Comparison of ENCODE assay signal across 14 cellular contexts in the genomic region with DNA sequence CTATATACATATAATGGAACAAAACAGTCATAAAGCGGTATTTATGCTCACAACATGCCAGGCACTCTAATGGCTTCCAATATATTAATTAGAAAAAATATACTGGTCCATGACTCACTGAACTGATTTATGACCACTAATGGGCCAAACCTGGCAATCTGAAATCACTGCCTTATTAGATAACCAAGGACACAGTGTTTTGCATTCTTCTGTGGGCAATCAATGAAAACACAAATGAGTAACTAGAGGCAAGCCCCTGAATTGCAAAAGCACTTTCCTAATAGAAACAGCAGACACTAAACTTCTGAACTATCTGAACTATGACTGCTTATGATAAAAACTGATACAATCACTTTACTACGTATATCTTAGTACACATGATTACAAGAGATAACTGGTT. TPM values are rescaled to one million over a fixed set of nuclear protein-coding genes. Genes with fewer than 3 reads are reported as not detected.
DNase-seq lines count a peak whose midpoint lies in the region; FAIRE-seq and TF ChIP-seq lines count a peak whose summit lies in the region.
"Had no signal": no experiment of that assay in that cellular context is flagged by ENCODE, and none has a peak within 500 bp of the region (broad histone marks: within the 10 kb centered on the region; RNA-seq: fewer than 3 reads in every experiment).

No MANE protein-coding gene starts in this region.

- H3K36me3 Mint-ChIP-seq in T-helper 1 cell treated with Interleukin-12 subunit alpha and Interleukin-12 subunit beta and Interleukin-4 antibody, amounts not matched to agents 30 μg/mL and 1 μg/mL, for 36 hours (ENCODE audit: low read depth): peaks cover 16% of the 10 kb centered on the region

- H3K27ac Mint-ChIP-seq in T-helper 1 cell treated with Interleukin-12 subunit alpha and Interleukin-12 subunit beta and Interleukin-4 antibody, amounts not matched to agents 30 μg/mL and 1 μg/mL, for 36 hours: no peak overlapping the region

- H3K4me3 Mint-ChIP-seq in T-helper 1 cell treated with Interleukin-12 subunit alpha and Interleukin-12 subunit beta and Interleukin-4 antibody, amounts not matched to agents 30 μg/mL and 1 μg/mL, for 36 hours: peak overlapping the region; percentile 2

- no peak for TF ChIP-seq RAD21 in SK-N-SH (IDR thresholded peaks at IDR 0.05; ENCODE audit: low read length)

- H3K4me3 ChIP-seq in SK-N-SH (ENCODE audit: low read depth in 2 of 2, low read length in 1 of 2) (no peak overlapping the region), fibroblast of lung (replicated peaks in 1 of 4; ENCODE audit: control extremely low read depth in 1 of 4, insufficient read depth in 1 of 4, low read depth in 3 of 4, low read length in 4 of 4) (no peak overlapping the region), small intestine (ENCODE audit: low read depth in 1 of 2, low read length in 2 of 2) (no peak overlapping the region), testis (no peak overlapping the region)
- H3K4me3 ChIP-seq: skin epidermis, tibial artery had no signal

- peaks cover 20% of the 10 kb centered on the region for H3F3A ChIP-seq in SK-N-SH (replicated peaks; ENCODE audit: insufficient read depth)

- H2AFZ ChIP-seq in SK-N-SH (ENCODE audit: low read depth): no peak overlapping the region
- no peak overlapping the region for H2AFZ ChIP-seq in fibroblast of lung (ENCODE audit: low read length)

- peaks cover 5% of the 10 kb centered on the region for H3K27me3 Mint-ChIP-seq in T-helper 1 cell treated with Interleukin-12 subunit alpha and Interleukin-12 subunit beta and Interleukin-4 antibody, amounts not matched to agents 30 μg/mL and 1 μg/mL, for 36 hours (ENCODE audit: low read depth)

- CTCF ChIA-PET in SK-N-SH (lab: Yijun Ruan, JAX): no interaction called here

- intact Hi-C loops in testis (cut with DNase I; ENCODE audit: low total_unique reads): no loop called here

- H3K4me2 ChIP-seq in SK-N-SH (0 out of 2 replicates have a peak overlapping the region, but pooled peaks have one; percentile 3), fibroblast of lung (ENCODE audit: extremely low read depth, insufficient read depth, low read length) (peak overlapping the region; percentile 52)

- TF ChIP-seq EP300 in SK-N-SH (IDR thresholded peaks at IDR 0.05; ENCODE audit: borderline replicate concordance in 1 of 2, low read depth in 1 of 2, low read length in 1 of 2): no peak

- no peak for TF ChIP-seq POLR2A in testis (IDR thresholded peaks at IDR 0.05)

- no peak for DNase-seq in T-helper 1 cell
- DNase-seq in SK-N-SH: no peak
- peak; percentile 43 to 75 for DNase-seq in fibroblast of lung (ENCODE audit: low read depth in 2 of 2)
- DNase-seq in small intestine: peak; percentile 91
- DNase-seq in testis: no peak
- DNase-seq in D341Med (ENCODE audit: low spot score): no peak
- DNase-seq in cerebellar cortex (ENCODE audit: low spot score): no peak
- DNase-seq: aorta, NCI-H446, tibial artery had no signal

- peaks cover 6% of the 10 kb centered on the region for H3K9me3 Mint-ChIP-seq in T-helper 1 cell treated with Interleukin-12 subunit alpha and Interleukin-12 subunit beta and Interleukin-4 antibody, amounts not matched to agents 30 μg/mL and 1 μg/mL, for 36 hours

- H4K20me1 ChIP-seq in SK-N-SH (ENCODE audit: insufficient read depth) (peaks cover 18% of the 10 kb centered on the region; the same call in 1 of the 2 replicates), fibroblast of lung (ENCODE audit: control insufficient read depth, extremely low read depth, insufficient read depth, low read length) (no peaks in the 10 kb centered on the region)

- H3K9me3 ChIP-seq in SK-N-SH: no peaks in the 10 kb centered on the region
- H3K9me3 ChIP-seq in fibroblast of lung (ENCODE audit: control insufficient read depth, insufficient read depth, low read depth, low read length): no peaks in the 10 kb centered on the region
- no peaks in the 10 kb centered on the region for H3K9me3 ChIP-seq in small intestine (ENCODE audit: control insufficient read depth, low read depth)
- H3K9me3 ChIP-seq in testis: no peaks in the 10 kb centered on the region
- H3K9me3 ChIP-seq: tibial artery had no signal

- TF ChIP-seq CTCF in SK-N-SH (IDR thresholded peaks at IDR 0.05) (no peak), fibroblast of lung (conservative IDR thresholded peaks at IDR 0.05 in 1 of 2, IDR thresholded peaks at IDR 0.05 in 1 of 2; ENCODE audit: low read depth in 1 of 2, low read length in 2 of 2) (no peak), testis (IDR thresholded peaks at IDR 0.05) (no peak)

- H3K9ac ChIP-seq in SK-N-SH (no peak overlapping the region), fibroblast of lung (ENCODE audit: insufficient read depth, low read length) (no peak overlapping the region)
- H3K9ac ChIP-seq: KMS-11 had no signal

- peaks cover 40% of the 10 kb centered on the region for H3K4me1 Mint-ChIP-seq in T-helper 1 cell treated with Interleukin-12 subunit alpha and Interleukin-12 subunit beta and Interleukin-4 antibody, amounts not matched to agents 30 μg/mL and 1 μg/mL, for 36 hours (ENCODE audit: low read depth)

- H3K79me2 ChIP-seq in SK-N-SH (ENCODE audit: insufficient read depth): peaks cover 80% of the 10 kb centered on the region
- peaks cover 48% of the 10 kb centered on the region for H3K79me2 ChIP-seq in fibroblast of lung (ENCODE audit: control insufficient read depth, insufficient read depth, low read length)

- no peak for FAIRE-seq in small intestine (lab: Jason Lieb, UNC)
- FAIRE-seq: endometrium had no signal

- H3K27me3 ChIP-seq in SK-N-SH (ENCODE audit: insufficient read depth): no peaks in the 10 kb centered on the region
- no peaks in the 10 kb centered on the region for H3K27me3 ChIP-seq in fibroblast of lung (ENCODE audit: control insufficient read depth, insufficient read depth, low read length)
- H3K27me3 ChIP-seq in small intestine (ENCODE audit: control insufficient read depth in 2 of 2, insufficient read depth in 2 of 2, low read length in 2 of 2): no peaks in the 10 kb centered on the region
- no peaks in the 10 kb centered on the region for H3K27me3 ChIP-seq in testis
- H3K27me3 ChIP-seq: tibial artery had no signal

- H3K4me1 ChIP-seq in SK-N-SH (ENCODE audit: control insufficient read depth in 1 of 2, insufficient read depth in 2 of 2, low read depth in 1 of 2, low read length in 1 of 2): peaks cover 10 to 16% of the 10 kb centered on the region in 2 experiments; a peak in 3 of 4 replicates
- peaks cover 3% of the 10 kb centered on the region for H3K4me1 ChIP-seq in fibroblast of lung (ENCODE audit: control insufficient read depth, extremely low read depth, insufficient read depth, low read length)
- H3K4me1 ChIP-seq in small intestine (ENCODE audit: control insufficient read depth in 2 of 2, insufficient read depth in 1 of 2, low read depth in 1 of 2, low read length in 1 of 2): no peaks in the 10 kb centered on the region
- peaks cover 9% of the 10 kb centered on the region for H3K4me1 ChIP-seq in testis

- no peaks in the 10 kb centered on the region for H3K9me2 ChIP-seq in SK-N-SH

- POLR2A ChIA-PET in SK-N-SH (lab: Yijun Ruan, JAX): no interaction called here

- H3K27ac ChIP-seq in SK-N-SH (ENCODE audit: low read depth in 2 of 2, low read length in 1 of 2) (0 out of 4 replicates have a peak overlapping the region, but pooled peaks of 1 of the 2 experiments have one; percentile 23), fibroblast of lung (ENCODE audit: insufficient read depth, low read length) (no peak overlapping the region), small intestine (ENCODE audit: low read depth in 1 of 2, low read length in 1 of 2) (no peak overlapping the region), testis (no peak overlapping the region)
- H3K27ac ChIP-seq: tibial artery had no signal

- 86% methylated on average over 2 of the region's 2 CpGs for WGBS in SK-N-SH (ENCODE audit: low lambda C conversion rate)
- WGBS in small intestine, 3 donors: 33 to 80% (median 48%) methylated on average over 2 of the region's 2 CpGs
- whole genome bisulfite sequencing in testis, 2 donors: 80 to 91% methylated on average over 2 of the region's 2 CpGs

- H3K36me3 ChIP-seq in SK-N-SH (replicated peaks in 1 of 2; ENCODE audit: control insufficient read depth in 1 of 2, insufficient read depth in 2 of 2, low read length in 1 of 2) (peaks cover 7 to 14% of the 10 kb centered on the region in 2 experiments), fibroblast of lung (ENCODE audit: control insufficient read depth, insufficient read depth, low read length) (no peaks in the 10 kb centered on the region), small intestine (ENCODE audit: control insufficient read depth in 2 of 2, insufficient read depth in 2 of 2, low read length in 2 of 2) (peaks cover 0 to 2% of the 10 kb centered on the region in 2 donors), testis (ENCODE audit: low read depth, missing control alignments) (no peaks in the 10 kb centered on the region)
- H3K36me3 ChIP-seq: tibial artery had no signal

TF ChIP-seq in SK-N-SH, 30 proteins besides CTCF, POLR2A, EP300 and RAD21 (continues in another document):
- TF ChIP-seq MXI1 (IDR thresholded peaks at IDR 0.05; ENCODE audit: low read depth, low read length): no peak
- TF ChIP-seq, protein P1, sequence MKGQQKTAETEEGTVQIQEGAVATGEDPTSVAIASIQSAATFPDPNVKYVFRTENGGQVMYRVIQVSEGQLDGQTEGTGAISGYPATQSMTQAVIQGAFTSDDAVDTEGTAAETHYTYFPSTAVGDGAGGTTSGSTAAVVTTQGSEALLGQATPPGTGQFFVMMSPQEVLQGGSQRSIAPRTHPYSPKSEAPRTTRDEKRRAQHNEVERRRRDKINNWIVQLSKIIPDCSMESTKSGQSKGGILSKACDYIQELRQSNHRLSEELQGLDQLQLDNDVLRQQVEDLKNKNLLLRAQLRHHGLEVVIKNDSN (IDR thresholded peaks at IDR 0.05; ENCODE audit: borderline replicate concordance, low read depth): no peak

RNA-seq across cellular contexts. Expression of a gene that starts 3.5 kb away (rescaled TPM):
- polyA plus RNA-seq in SK-N-SH (2012; rRNA removed): 9.4 and 12.3 TPM in 2 replicates
- polyA plus RNA-seq in SK-N-SH (2012; cell fraction: cytosol; rRNA removed): 15.8 and 16.1 TPM in 2 replicates
- polyA plus RNA-seq in SK-N-SH (2012; cell fraction: nucleus; rRNA removed): 4.0 and 9.9 TPM in 2 replicates
- total RNA-seq in fibroblast of lung: 16.2 and 28.6 TPM in 2 replicates
- 35.8 and 45.4 TPM in 2 replicates for polyA plus RNA-seq in fibroblast of lung
- polyA plus RNA-seq in fibroblast of lung (2012): 28.0 and 29.9 TPM in 2 replicates
- 3.4 and 3.5 TPM in 2 replicates for polyA minus RNA-seq in fibroblast of lung (ENCODE audit: low replicate concordance)
- 10 to 100 TPM in 2 of 3 donors, 1 to 10 TPM in 1; 8.8 to 62.6 (median 52.4) TPM for polyA plus RNA-seq in small intestine
- total RNA-seq in testis: 1 to 10 TPM; 4.9 to 5.2 TPM
- 11.8 TPM for polyA plus RNA-seq in testis (ENCODE audit: insufficient read depth, low read depth, low replicate concordance)

RNA-seq across cellular contexts. Expression of a gene that starts 26.7 kb away (rescaled TPM):
- polyA plus RNA-seq in SK-N-SH (2012; rRNA removed) (9.6 and 13.1 TPM in 2 replicates), fibroblast of lung (32.8 and 34.9 TPM in 2 replicates), small intestine (10 to 100 TPM; 31.0 to 60.8 (median 43.2) TPM), testis (ENCODE audit: insufficient read depth, low read depth, low replicate concordance) (17.0 TPM)
- polyA plus RNA-seq in SK-N-SH (2012; cell fraction: cytosol; rRNA removed): 16.6 and 25.8 TPM in 2 replicates
- polyA plus RNA-seq in SK-N-SH (2012; cell fraction: nucleus; rRNA removed): 10.3 and 18.0 TPM in 2 replicates
- total RNA-seq in fibroblast of lung (19.2 and 20.8 TPM in 2 replicates), testis (10 to 100 TPM; 30.8 to 35.4 TPM)
- 38.2 and 48.1 TPM in 2 replicates for polyA plus RNA-seq in fibroblast of lung (2012)
- polyA minus RNA-seq in fibroblast of lung (ENCODE audit: low replicate concordance): 2.0 and 10.4 TPM in 2 replicates

Comparison
In these comparisons a context has a peak if more than half of its experiments do, and no peak if none do; other contexts are left out.
1. DNase-seq: peak in fibroblast of lung (2 of 2) and small intestine (single experiment); none in T-helper 1 cell (0 of 5), SK-N-SH (single experiment), testis (single experiment), D341Med (single experiment) and cerebellar cortex (single experiment).